In the genomic region with DNA sequence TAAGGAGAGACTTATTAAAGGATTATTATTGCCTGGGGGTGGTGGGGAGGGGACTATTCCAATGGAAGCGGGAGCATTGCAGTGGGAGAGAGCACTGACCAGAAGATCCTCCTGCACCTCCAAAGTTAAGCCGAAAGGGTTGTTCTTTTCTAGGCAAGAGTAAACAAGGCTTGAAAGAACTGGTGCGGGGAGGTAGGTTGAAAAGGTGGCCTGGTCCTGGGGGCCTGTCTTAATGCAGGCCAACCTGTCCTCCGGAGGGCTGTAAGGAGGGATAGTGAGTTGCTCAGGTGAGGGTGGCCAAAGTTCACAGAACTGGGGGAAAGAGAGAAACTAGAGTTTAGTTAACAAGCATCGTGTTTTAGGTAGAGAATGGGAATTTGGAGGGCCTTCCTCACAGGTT, we compare ENCODE assay signal across 22 cellular contexts.
DNase-seq lines count a peak whose midpoint lies in the region; ATAC-seq and TF ChIP-seq lines count a peak whose summit lies in the region.
"Had no signal": no experiment of that assay in that cellular context is flagged by ENCODE, and none has a peak within 500 bp of the region (broad histone marks: within the 10 kb centered on the region; RNA-seq: fewer than 3 reads in every experiment).

No MANE protein-coding gene starts in this region.

- H3K4me1 Mint-ChIP-seq in GM23338: peaks cover 16% of the 10 kb centered on the region
- H3K4me1 Mint-ChIP-seq in endodermal cell: peaks cover 20% of the 10 kb centered on the region
- peaks cover 22% of the 10 kb centered on the region for H3K4me1 Mint-ChIP-seq in progenitor cell of endocrine pancreas (ENCODE audit: low read depth)

- H3K4me3 ChIP-seq in GM23338: no peak overlapping the region
- H3K4me3 ChIP-seq in NT2/D1 (ENCODE audit: insufficient read length, low read depth): no peak overlapping the region
- H3K4me3 ChIP-seq in endodermal cell (ENCODE audit: low read length): no peak overlapping the region
- H3K4me3 ChIP-seq: BLaER1, HAP-1, SJSA1 had no signal

- 74 to 75% methylated on average over 3 to 5 of the region's 5 CpGs for WGBS in endodermal cell (ENCODE audit: insufficient coverage in 1 of 2, insufficient read length in 1 of 2), 2 experiments

- no peaks in the 10 kb centered on the region for H3K27me3 ChIP-seq in GM23338 (ENCODE audit: insufficient read depth)
- no peaks in the 10 kb centered on the region for H3K27me3 ChIP-seq in NT2/D1 (ENCODE audit: insufficient read depth, insufficient read length)
- no peaks in the 10 kb centered on the region for H3K27me3 ChIP-seq in endodermal cell (ENCODE audit: control insufficient read depth, insufficient read depth, low read length, poor library complexity, severe bottlenecking)
- H3K27me3 ChIP-seq: BLaER1, SJSA1 had no signal

- H3K9me2 ChIP-seq in GM23338 (ENCODE audit: insufficient read depth): no peaks in the 10 kb centered on the region

- peak overlapping the region; percentile 8 for H3K9ac ChIP-seq in NT2/D1 (ENCODE audit: insufficient read length, low read depth)
- H3K9ac ChIP-seq in endodermal cell (ENCODE audit: extremely low read depth, low read length, poor library complexity, severe bottlenecking): no peak overlapping the region
- H3K9ac ChIP-seq: BLaER1 had no signal

- H3K27ac ChIP-seq in GM23338 (ENCODE audit: low read depth): no peak overlapping the region
- no peak overlapping the region for H3K27ac ChIP-seq in endodermal cell (ENCODE audit: low read depth, low read length)
- H3K27ac ChIP-seq: BLaER1, SJSA1 had no signal

- no peaks in the 10 kb centered on the region for H3F3A ChIP-seq in GM23338 (replicated peaks; ENCODE audit: low read depth)

- TF ChIP-seq CTCF in GM23338 (conservative IDR thresholded peaks at IDR 0.05; ENCODE audit: low read depth in 2 of 2) (no peak), endodermal cell (conservative IDR thresholded peaks at IDR 0.05) (no peak), progenitor cell of endocrine pancreas (IDR thresholded peaks at IDR 0.05; ENCODE audit: unreplicated experiment) (no peak), GM13977 (IDR thresholded peaks at IDR 0.05; ENCODE audit: extremely low read depth, insufficient read depth, missing control alignments) (no peak)

- H3K9me3 Mint-ChIP-seq in GM23338 (no peaks in the 10 kb centered on the region; the same call in 2 of the 3 replicates), endodermal cell (no peaks in the 10 kb centered on the region), progenitor cell of endocrine pancreas (ENCODE audit: low read depth) (no peaks in the 10 kb centered on the region)
- H3K9me3 Mint-ChIP-seq: CD4-positive, alpha-beta T cell; IgD-negative memory B cell had no signal

- H4K20me1 ChIP-seq in GM23338 (replicated peaks; ENCODE audit: insufficient read depth): no peaks in the 10 kb centered on the region
- H4K20me1 ChIP-seq: BLaER1 had no signal

- H3K27ac Mint-ChIP-seq in GM23338 (peak overlapping the region; percentile 22; the same call in 1 of the 2 replicates), endodermal cell (peak overlapping the region; percentile 89), progenitor cell of endocrine pancreas (peak overlapping the region; percentile 86)
- H3K27ac Mint-ChIP-seq: CD4-positive, alpha-beta T cell; IgD-negative memory B cell had no signal

- H3K36me3 ChIP-seq in GM23338 (ENCODE audit: insufficient read depth) (no peaks in the 10 kb centered on the region), NT2/D1 (ENCODE audit: insufficient read depth, insufficient read length, low read length) (no peaks in the 10 kb centered on the region), endodermal cell (ENCODE audit: control insufficient read depth, insufficient read depth, low read length) (no peaks in the 10 kb centered on the region)
- H3K36me3 ChIP-seq: BLaER1, HAP-1, SJSA1 had no signal

- H3K9me3 ChIP-seq in NT2/D1 (ENCODE audit: insufficient read depth, low read length): no peaks in the 10 kb centered on the region
- no peaks in the 10 kb centered on the region for H3K9me3 ChIP-seq in endodermal cell (ENCODE audit: control insufficient read depth, low read length)
- H3K9me3 ChIP-seq: BLaER1, HAP-1, SJSA1 had no signal

- H3K36me3 Mint-ChIP-seq in GM23338 (ENCODE audit: low read depth) (no peaks in the 10 kb centered on the region), endodermal cell (ENCODE audit: low read depth) (no peaks in the 10 kb centered on the region), progenitor cell of endocrine pancreas (ENCODE audit: insufficient read depth) (no peaks in the 10 kb centered on the region)
- H3K36me3 Mint-ChIP-seq: IgD-negative memory B cell had no signal

- no peaks in the 10 kb centered on the region for H3K79me2 ChIP-seq in GM23338 (replicated peaks; ENCODE audit: insufficient read depth)

- H3K4me1 ChIP-seq in GM23338 (ENCODE audit: insufficient read depth): peaks cover 4% of the 10 kb centered on the region; the same call in 1 of the 2 replicates
- H3K4me1 ChIP-seq in NT2/D1 (ENCODE audit: insufficient read depth, insufficient read length): peaks cover 9% of the 10 kb centered on the region
- no peaks in the 10 kb centered on the region for H3K4me1 ChIP-seq in endodermal cell (ENCODE audit: control insufficient read depth, insufficient read depth, low read length)
- H3K4me1 ChIP-seq: HAP-1, SJSA1 had no signal

- no peak overlapping the region; the same call in 2 of the 3 replicates for H3K4me3 Mint-ChIP-seq in GM23338
- H3K4me3 Mint-ChIP-seq in endodermal cell: peak overlapping the region; percentile 24
- no peak overlapping the region for H3K4me3 Mint-ChIP-seq in progenitor cell of endocrine pancreas (ENCODE audit: low read depth)
- H3K4me3 Mint-ChIP-seq: CD4-positive, alpha-beta T cell had no signal

- in situ Hi-C loops in GM13977 (cut with MboI; ENCODE audit: low pct_unique_long_range_greater_than_20kb, low sequenced_read_pairs, unreplicated experiment): no loop called here

- H2AFZ ChIP-seq in GM23338: no peak overlapping the region

- DNase-seq in GM23338 (ENCODE audit: low spot score) (no peak), NT2/D1 (ENCODE audit: low read depth, low spot score) (no peak), endodermal cell (no peak), progenitor cell of endocrine pancreas (ENCODE audit: low spot score, unreplicated experiment) (no peak), GM13977 (ENCODE audit: low spot score) (no peak), 8988T (no peak), DMS 273 (lab: John Stamatoyannopoulos, UW; ENCODE audit: unreplicated experiment) (no peak)
- DNase-seq: Calu3; CD4-positive, alpha-beta T cell; GDM1; Karpas-422; MV-4-11; NCI-H1105 treated with DMSO at 0.1 percent for 48 hours; NCI-H2081 treated with DMSO at 0.1 percent for 48 hours; NCI-H2171 treated with DMSO at 0.1 percent for 48 hours; NCI-H524 treated with DMSO at 0.1 percent for 48 hours; NCI-H82 had no signal

- H3K4me2 ChIP-seq in GM23338: no peak overlapping the region
- H3K4me2 ChIP-seq: BLaER1 had no signal

- ATAC-seq in GM23338: peak; percentile 16; the same call in 2 of the 3 replicates
- ATAC-seq: Right ventricle myocardium inferior had no signal

- H3K27me3 Mint-ChIP-seq in GM23338 (ENCODE audit: insufficient read depth, low read depth, poor library complexity) (peaks cover 9% of the 10 kb centered on the region), endodermal cell (ENCODE audit: insufficient read depth) (no peaks in the 10 kb centered on the region), progenitor cell of endocrine pancreas (no peaks in the 10 kb centered on the region)
- H3K27me3 Mint-ChIP-seq: CD4-positive, alpha-beta T cell; IgD-negative memory B cell had no signal

TF ChIP-seq in GM23338, 12 proteins besides CTCF, POLR2A, EP300 and RAD21 (continues in another document):
- TF ChIP-seq POLR2AphosphoS5 (IDR thresholded peaks at IDR 0.05; ENCODE audit: low read depth) (no peak), EZH2 (IDR thresholded peaks at IDR 0.05; ENCODE audit: low read depth, unreplicated experiment) (no peak), STAT1 (IDR thresholded peaks at IDR 0.05; ENCODE audit: unreplicated experiment) (no peak), JUNB (IDR thresholded peaks at IDR 0.05; ENCODE audit: unreplicated experiment) (no peak), ZNF331 (CRISPR knock-in tag; IDR thresholded peaks at IDR 0.05; ENCODE audit: low read depth) (no peak), ZNF114 (CRISPR knock-in tag; IDR thresholded peaks at IDR 0.05) (no peak), CREB1 (CRISPR knock-in tag; IDR thresholded peaks at IDR 0.05; ENCODE audit: low read depth) (no peak)
- TF ChIP-seq, protein P1, sequence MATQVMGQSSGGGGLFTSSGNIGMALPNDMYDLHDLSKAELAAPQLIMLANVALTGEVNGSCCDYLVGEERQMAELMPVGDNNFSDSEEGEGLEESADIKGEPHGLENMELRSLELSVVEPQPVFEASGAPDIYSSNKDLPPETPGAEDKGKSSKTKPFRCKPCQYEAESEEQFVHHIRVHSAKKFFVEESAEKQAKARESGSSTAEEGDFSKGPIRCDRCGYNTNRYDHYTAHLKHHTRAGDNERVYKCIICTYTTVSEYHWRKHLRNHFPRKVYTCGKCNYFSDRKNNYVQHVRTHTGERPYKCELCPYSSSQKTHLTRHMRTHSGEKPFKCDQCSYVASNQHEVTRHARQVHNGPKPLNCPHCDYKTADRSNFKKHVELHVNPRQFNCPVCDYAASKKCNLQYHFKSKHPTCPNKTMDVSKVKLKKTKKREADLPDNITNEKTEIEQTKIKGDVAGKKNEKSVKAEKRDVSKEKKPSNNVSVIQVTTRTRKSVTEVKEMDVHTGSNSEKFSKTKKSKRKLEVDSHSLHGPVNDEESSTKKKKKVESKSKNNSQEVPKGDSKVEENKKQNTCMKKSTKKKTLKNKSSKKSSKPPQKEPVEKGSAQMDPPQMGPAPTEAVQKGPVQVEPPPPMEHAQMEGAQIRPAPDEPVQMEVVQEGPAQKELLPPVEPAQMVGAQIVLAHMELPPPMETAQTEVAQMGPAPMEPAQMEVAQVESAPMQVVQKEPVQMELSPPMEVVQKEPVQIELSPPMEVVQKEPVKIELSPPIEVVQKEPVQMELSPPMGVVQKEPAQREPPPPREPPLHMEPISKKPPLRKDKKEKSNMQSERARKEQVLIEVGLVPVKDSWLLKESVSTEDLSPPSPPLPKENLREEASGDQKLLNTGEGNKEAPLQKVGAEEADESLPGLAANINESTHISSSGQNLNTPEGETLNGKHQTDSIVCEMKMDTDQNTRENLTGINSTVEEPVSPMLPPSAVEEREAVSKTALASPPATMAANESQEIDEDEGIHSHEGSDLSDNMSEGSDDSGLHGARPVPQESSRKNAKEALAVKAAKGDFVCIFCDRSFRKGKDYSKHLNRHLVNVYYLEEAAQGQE (IDR thresholded peaks at IDR 0.05; ENCODE audit: unreplicated experiment): no peak
- TF ChIP-seq, protein P2, sequence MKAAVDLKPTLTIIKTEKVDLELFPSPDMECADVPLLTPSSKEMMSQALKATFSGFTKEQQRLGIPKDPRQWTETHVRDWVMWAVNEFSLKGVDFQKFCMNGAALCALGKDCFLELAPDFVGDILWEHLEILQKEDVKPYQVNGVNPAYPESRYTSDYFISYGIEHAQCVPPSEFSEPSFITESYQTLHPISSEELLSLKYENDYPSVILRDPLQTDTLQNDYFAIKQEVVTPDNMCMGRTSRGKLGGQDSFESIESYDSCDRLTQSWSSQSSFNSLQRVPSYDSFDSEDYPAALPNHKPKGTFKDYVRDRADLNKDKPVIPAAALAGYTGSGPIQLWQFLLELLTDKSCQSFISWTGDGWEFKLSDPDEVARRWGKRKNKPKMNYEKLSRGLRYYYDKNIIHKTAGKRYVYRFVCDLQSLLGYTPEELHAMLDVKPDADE (IDR thresholded peaks at IDR 0.05): no peak

Comparison
In these comparisons a context has a peak if more than half of its experiments do, and no peak if none do; other contexts are left out.
1. H3K27ac Mint-ChIP-seq: peak in every context shown above with its lines; median percentile 89 in endodermal cell; 86 in progenitor cell of endocrine pancreas; 22 in GM23338.